Comparison of ENCODE assay signal across 2 cellular contexts in the genomic region with DNA sequence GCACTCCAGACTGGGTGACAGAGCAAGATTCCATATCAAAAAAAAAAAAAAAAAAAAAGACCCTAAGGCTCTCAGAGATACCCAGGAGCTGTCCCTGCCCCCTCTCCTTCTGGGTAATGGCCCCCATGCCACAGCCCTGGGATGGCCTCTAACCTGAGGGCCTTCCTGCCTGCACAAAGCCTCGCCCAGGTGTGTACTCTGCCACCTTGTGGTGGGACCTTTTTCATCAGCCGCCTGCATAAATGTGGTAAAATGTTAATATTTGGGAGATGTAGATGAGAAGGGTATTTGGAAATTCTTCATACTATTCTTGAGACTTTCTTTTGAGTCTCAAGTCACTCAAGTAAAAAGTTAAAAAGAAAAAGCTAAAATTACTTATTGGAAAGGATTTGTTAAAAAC.
TF ChIP-seq lines count a peak whose summit lies in the region.

No MANE protein-coding gene starts in this region.

TF ChIP-seq in K562, 482 proteins besides CTCF, POLR2A, EP300 and RAD21:
- TF ChIP-seq SUPT5H (IDR thresholded peaks at IDR 0.05) (no peak), STAT5A (IDR thresholded peaks at IDR 0.05; ENCODE audit: borderline replicate concordance, low read length) (no peak), ZNF384 (IDR thresholded peaks at IDR 0.05; ENCODE audit: low read depth, low read length) (0 out of 2 replicates have a peak, but pooled peaks have one; percentile 8), ZEB2 (IDR thresholded peaks at IDR 0.05) (0 out of 2 replicates have a peak, but pooled peaks have one; percentile 16), JUND (IDR thresholded peaks at IDR 0.05; ENCODE audit: borderline replicate concordance, low read depth, low read length) (0 out of 2 replicates have a peak, but pooled peaks have one; percentile 9), JUND (tag; IDR thresholded peaks at IDR 0.05; ENCODE audit: borderline replicate concordance, low read depth, low read length) (no peak), SMC3 (conservative IDR thresholded peaks at IDR 0.05; ENCODE audit: insufficient read depth, low read depth, low read length) (peak; percentile 32; the same call in 1 of the 2 replicates)
- TF ChIP-seq, protein P1, sequence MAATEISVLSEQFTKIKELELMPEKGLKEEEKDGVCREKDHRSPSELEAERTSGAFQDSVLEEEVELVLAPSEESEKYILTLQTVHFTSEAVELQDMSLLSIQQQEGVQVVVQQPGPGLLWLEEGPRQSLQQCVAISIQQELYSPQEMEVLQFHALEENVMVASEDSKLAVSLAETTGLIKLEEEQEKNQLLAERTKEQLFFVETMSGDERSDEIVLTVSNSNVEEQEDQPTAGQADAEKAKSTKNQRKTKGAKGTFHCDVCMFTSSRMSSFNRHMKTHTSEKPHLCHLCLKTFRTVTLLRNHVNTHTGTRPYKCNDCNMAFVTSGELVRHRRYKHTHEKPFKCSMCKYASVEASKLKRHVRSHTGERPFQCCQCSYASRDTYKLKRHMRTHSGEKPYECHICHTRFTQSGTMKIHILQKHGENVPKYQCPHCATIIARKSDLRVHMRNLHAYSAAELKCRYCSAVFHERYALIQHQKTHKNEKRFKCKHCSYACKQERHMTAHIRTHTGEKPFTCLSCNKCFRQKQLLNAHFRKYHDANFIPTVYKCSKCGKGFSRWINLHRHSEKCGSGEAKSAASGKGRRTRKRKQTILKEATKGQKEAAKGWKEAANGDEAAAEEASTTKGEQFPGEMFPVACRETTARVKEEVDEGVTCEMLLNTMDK (IDR thresholded peaks at IDR 0.05; ENCODE audit: borderline replicate concordance, insufficient read depth, low read depth, low read length, poor library complexity, severe bottlenecking): peak; percentile 68

TF ChIP-seq in HEK293T, 16 proteins besides CTCF, POLR2A, EP300 and RAD21:
- no peak for TF ChIP-seq SUZ12 (IDR thresholded peaks at IDR 0.05)
- TF ChIP-seq NFRKB (IDR thresholded peaks at IDR 0.05): no peak
- TF ChIP-seq, protein P2, sequence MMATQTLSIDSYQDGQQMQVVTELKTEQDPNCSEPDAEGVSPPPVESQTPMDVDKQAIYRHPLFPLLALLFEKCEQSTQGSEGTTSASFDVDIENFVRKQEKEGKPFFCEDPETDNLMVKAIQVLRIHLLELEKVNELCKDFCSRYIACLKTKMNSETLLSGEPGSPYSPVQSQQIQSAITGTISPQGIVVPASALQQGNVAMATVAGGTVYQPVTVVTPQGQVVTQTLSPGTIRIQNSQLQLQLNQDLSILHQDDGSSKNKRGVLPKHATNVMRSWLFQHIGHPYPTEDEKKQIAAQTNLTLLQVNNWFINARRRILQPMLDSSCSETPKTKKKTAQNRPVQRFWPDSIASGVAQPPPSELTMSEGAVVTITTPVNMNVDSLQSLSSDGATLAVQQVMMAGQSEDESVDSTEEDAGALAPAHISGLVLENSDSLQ (IDR thresholded peaks at IDR 0.05): no peak
TF ChIP-seq in HEK293T: peak in this region for 0.
